ENCODE assay signal across 11 cellular contexts in genomic region chr1:65418522-65419185, GRCh38. TPM values are rescaled to one million over a fixed set of nuclear protein-coding genes. Genes with fewer than 3 reads are reported as not detected.
DNase-seq lines count a peak whose midpoint lies in the region; ATAC-seq and TF ChIP-seq lines count a peak whose summit lies in the region.
"Had no signal": no experiment of that assay in that cellular context is flagged by ENCODE, and none has a peak within 500 bp of the region (broad histone marks: within the 10 kb centered on the region; RNA-seq: fewer than 3 reads in every experiment).

No MANE protein-coding gene starts in this region.

- peaks cover 13% of the 10 kb centered on the region for H3K4me1 Mint-ChIP-seq in T-helper 2 cell treated with Interferon-gamma antibody and Interleukin-4, amounts not matched to agents 5 μg/mL and 100 μg/mL, for 36 hours (ENCODE audit: low read depth)
- peaks cover 22% of the 10 kb centered on the region for H3K4me1 Mint-ChIP-seq in progenitor cell of endocrine pancreas (ENCODE audit: low read depth)

- H3K4me3 ChIP-seq in esophagus muscularis mucosa: no peak overlapping the region

- intact Hi-C loops in esophagus muscularis mucosa (cut with DNase I): no loop called here

- no peak for ATAC-seq in GM21381 (IDR thresholded peaks at IDR 0.05; ENCODE audit: unreplicated experiment)
- ATAC-seq in activated CD4-positive, CD25-positive, alpha-beta regulatory T cell treated with anti-CD3 and anti-CD28 coated beads, Interleukin-2, amount 50 U/mL, for 24 hours: no peak

- WGBS in esophagus muscularis mucosa: 91% methylated on average over 4 of the region's 4 CpGs

- H3K4me1 ChIP-seq in esophagus muscularis mucosa: peaks cover 9 to 31% (median 31%) of the 10 kb centered on the region in 4 donors

- H3K27ac Mint-ChIP-seq in T-helper 2 cell treated with Interferon-gamma antibody and Interleukin-4, amounts not matched to agents 5 μg/mL and 100 μg/mL, for 36 hours: no peak overlapping the region
- peak overlapping the region; percentile 98 for H3K27ac Mint-ChIP-seq in progenitor cell of endocrine pancreas

- peaks cover 12% of the 10 kb centered on the region for H3K27me3 Mint-ChIP-seq in T-helper 2 cell treated with Interferon-gamma antibody and Interleukin-4, amounts not matched to agents 5 μg/mL and 100 μg/mL, for 36 hours (ENCODE audit: low read depth)
- no peaks in the 10 kb centered on the region for H3K27me3 Mint-ChIP-seq in progenitor cell of endocrine pancreas

- H3K36me3 Mint-ChIP-seq in T-helper 2 cell treated with Interferon-gamma antibody and Interleukin-4, amounts not matched to agents 5 μg/mL and 100 μg/mL, for 36 hours (ENCODE audit: low read depth): peaks cover 4% of the 10 kb centered on the region
- H3K36me3 Mint-ChIP-seq in progenitor cell of endocrine pancreas (ENCODE audit: insufficient read depth): peaks cover 3% of the 10 kb centered on the region

- TF ChIP-seq CTCF in esophagus muscularis mucosa (IDR thresholded peaks at IDR 0.05) (no peak), progenitor cell of endocrine pancreas (IDR thresholded peaks at IDR 0.05; ENCODE audit: unreplicated experiment) (no peak)

- no peak for DNase-seq in T-helper 2 cell treated with Interferon-gamma antibody and Interleukin-4, amounts not matched to agents 5 μg/mL and 100 μg/mL, for 36 hours (ENCODE audit: low spot score)
- no peak for DNase-seq in T-helper 2 cell
- DNase-seq in OCI-M1 (lab: John Stamatoyannopoulos, UW): peak; percentile 56
- no peak for DNase-seq in esophagus muscularis mucosa (ENCODE audit: extremely low spot score)
- no peak for DNase-seq in progenitor cell of endocrine pancreas (ENCODE audit: low spot score, unreplicated experiment)
- no peak for DNase-seq in SW480 (ENCODE audit: low spot score)
- DNase-seq: ACHN, left lung, posterior cingulate gyrus had no signal

- no peak for TF ChIP-seq POLR2A in esophagus muscularis mucosa (IDR thresholded peaks at IDR 0.05; ENCODE audit: low read depth)

- H3K36me3 ChIP-seq in esophagus muscularis mucosa: no peaks in the 10 kb centered on the region
- H3K36me3 ChIP-seq: left lung had no signal

- no peaks in the 10 kb centered on the region for H3K9me3 Mint-ChIP-seq in T-helper 2 cell treated with Interferon-gamma antibody and Interleukin-4, amounts not matched to agents 5 μg/mL and 100 μg/mL, for 36 hours
- no peaks in the 10 kb centered on the region for H3K9me3 Mint-ChIP-seq in progenitor cell of endocrine pancreas (ENCODE audit: low read depth)

- H3K27ac ChIP-seq in esophagus muscularis mucosa (replicated peaks in 1 of 4): peak overlapping the region; percentile 88 to 99 (median 96)

- no peaks in the 10 kb centered on the region for H3K9me3 ChIP-seq in esophagus muscularis mucosa
- H3K9me3 ChIP-seq: left lung had no signal

- TF ChIP-seq EP300 in esophagus muscularis mucosa (IDR thresholded peaks at IDR 0.05): no peak

- peak overlapping the region; percentile 21 for H3K4me3 Mint-ChIP-seq in T-helper 2 cell treated with Interferon-gamma antibody and Interleukin-4, amounts not matched to agents 5 μg/mL and 100 μg/mL, for 36 hours
- H3K4me3 Mint-ChIP-seq in progenitor cell of endocrine pancreas (ENCODE audit: low read depth): no peak overlapping the region

- no peaks in the 10 kb centered on the region for H3K27me3 ChIP-seq in esophagus muscularis mucosa
- H3K27me3 ChIP-seq: left lung had no signal

RNA-seq across cellular contexts. Expression of gene LEPR, which starts 1.8 kb away (rescaled TPM):
- 10 to 100 TPM in 3 of 4 donors, 1 to 10 TPM in 1; 10.0 to 27.3 (median 14.1) TPM for total RNA-seq in esophagus muscularis mucosa
- total RNA-seq in progenitor cell of endocrine pancreas: 3.0 and 3.2 TPM in 2 replicates

RNA-seq across cellular contexts. Expression of gene LEPROT, which starts 1.8 kb away (rescaled TPM):
- total RNA-seq in esophagus muscularis mucosa (10 to 100 TPM; 54.5 to 73.3 (median 66.7) TPM), progenitor cell of endocrine pancreas (54.5 and 55.9 TPM in 2 replicates)
